ENCODE assay signal across 20 cellular contexts in genomic region chr7:135938086-135938485, GRCh38.
"Had no signal": no experiment of that assay in that cellular context is flagged by ENCODE, and none has a peak within 500 bp of the region (broad histone marks: within the 10 kb centered on the region; RNA-seq: fewer than 3 reads in every experiment).

No MANE protein-coding gene starts in this region.

- H3K9me3 ChIP-seq: esophagus squamous epithelium, heart right ventricle, tibial nerve had no signal

- H3K4me3 ChIP-seq: esophagus squamous epithelium, heart right ventricle, tibial nerve had no signal

- H3K27ac ChIP-seq: esophagus squamous epithelium, heart right ventricle, tibial nerve had no signal

- H3K27me3 Mint-ChIP-seq: activated CD4-positive, alpha-beta T cell treated with anti-CD3 and anti-CD28 coated beads, Interleukin-2, amount 10 ng/mL, durations not matched to agents 24 days and 14 days; activated naive CD8-positive, alpha-beta T cell treated with anti-CD3 and anti-CD28 coated beads for 36 hours; stimulated activated naive CD8-positive, alpha-beta T cell treated with anti-CD3 and anti-CD28 coated beads, Interleukin-15, Interleukin-2, amounts not matched to agents 100 ng/mL and 50 ng/mL, for 24 hours had no signal

- DNase-seq: activated CD4-positive, alpha-beta T cell treated with anti-CD3 and anti-CD28 coated beads, Interleukin-2, amount 10 ng/mL, durations not matched to agents 24 days and 14 days; activated CD8-positive, alpha-beta memory T cell treated with anti-CD3 and anti-CD28 coated beads for 24 hours; activated CD8-positive, alpha-beta memory T cell treated with anti-CD3 and anti-CD28 coated beads, Interleukin-2, amount 50 U/mL, for 48 hours; activated naive CD4-positive, alpha-beta T cell; activated naive CD8-positive, alpha-beta T cell treated with anti-CD3 and anti-CD28 coated beads for 36 hours; amniotic stem cell; dermis blood vessel endothelial cell; effector memory CD4-positive, alpha-beta T cell; esophagus squamous epithelium; heart right ventricle; immature natural killer cell; kidney glomerular epithelial cell; mesenchymal stem cell; retina; stimulated activated CD4-positive, alpha-beta T cell treated with anti-CD3 and anti-CD28 coated beads, Interleukin-12 subunit alpha, Interleukin-12 subunit beta, amount 100 ng/mL, for 4 hours; stimulated activated CD4-positive, alpha-beta T cell treated with anti-CD3 and anti-CD28 coated beads, Interleukin-1b, Interleukin-23, amount 100 ng/mL, for 48 hours; T-helper 1 cell; T1000 had no signal

- H3K4me3 Mint-ChIP-seq: activated CD4-positive, alpha-beta T cell treated with anti-CD3 and anti-CD28 coated beads, Interleukin-2, amount 10 ng/mL, durations not matched to agents 24 days and 14 days; activated naive CD8-positive, alpha-beta T cell treated with anti-CD3 and anti-CD28 coated beads for 36 hours; stimulated activated naive CD8-positive, alpha-beta T cell treated with anti-CD3 and anti-CD28 coated beads, Interleukin-15, Interleukin-2, amounts not matched to agents 100 ng/mL and 50 ng/mL, for 24 hours had no signal

- H3K36me3 ChIP-seq: esophagus squamous epithelium, tibial nerve had no signal

- H3K36me3 Mint-ChIP-seq: immature natural killer cell had no signal

- H3K27ac Mint-ChIP-seq: activated CD4-positive, alpha-beta T cell treated with anti-CD3 and anti-CD28 coated beads, Interleukin-2, amount 10 ng/mL, durations not matched to agents 24 days and 14 days; activated naive CD8-positive, alpha-beta T cell treated with anti-CD3 and anti-CD28 coated beads for 36 hours had no signal

- H3K27me3 ChIP-seq: esophagus squamous epithelium, heart right ventricle, tibial nerve had no signal

- ATAC-seq: heart right ventricle had no signal

- H3K9me3 Mint-ChIP-seq: activated CD4-positive, alpha-beta T cell treated with anti-CD3 and anti-CD28 coated beads, Interleukin-2, amount 10 ng/mL, durations not matched to agents 24 days and 14 days; activated naive CD8-positive, alpha-beta T cell treated with anti-CD3 and anti-CD28 coated beads for 36 hours; immature natural killer cell; stimulated activated naive CD8-positive, alpha-beta T cell treated with anti-CD3 and anti-CD28 coated beads, Interleukin-15, Interleukin-2, amounts not matched to agents 100 ng/mL and 50 ng/mL, for 24 hours had no signal
